Comparison of ENCODE assay signal across 27 cellular contexts in genomic region chr15:27238209-27238608, GRCh38.
DNase-seq lines count a peak whose midpoint lies in the region; ATAC-seq, FAIRE-seq and TF ChIP-seq lines count a peak whose summit lies in the region.
"Had no signal": no experiment of that assay in that cellular context is flagged by ENCODE, and none has a peak within 500 bp of the region (broad histone marks: within the 10 kb centered on the region; RNA-seq: fewer than 3 reads in every experiment).

No MANE protein-coding gene starts in this region.

- H3K36me3 Mint-ChIP-seq in activated T-cell treated with anti-CD3 and anti-CD28 coated beads, Interleukin-2, amount 50 U/mL, for 24 hours (ENCODE audit: low read depth) = no peaks in the 10 kb centered on the region
- H3K36me3 Mint-ChIP-seq: natural killer cell treated with Interleukin-12 subunit alpha and Interleukin-12 subunit beta and Interleukin-15 and Interleukin-18, amount 100 ng/mL, for 72 hours had no signal

- TF ChIP-seq CTCF in HepG2 (CRISPR knock-in tag; IDR thresholded peaks at IDR 0.05) (peak; percentile 32; the same call in 1 of the 2 replicates), right lobe of liver (IDR thresholded peaks at IDR 0.05) (no peak)

- in situ Hi-C loops in HepG2 (cut with HindIII; ENCODE audit: extremely low pct_ligation_motif_present, low pct_unique_long_range_greater_than_20kb) = no loop called here
- in situ Hi-C loops in SK-MEL-5 (cut with HindIII; ENCODE audit: low pct_unique_long_range_greater_than_20kb, low sequenced_read_pairs) = no loop called here

- ATAC-seq in HepG2 (peak; percentile 62; the same call in 2 of the 3 replicates), right lobe of liver (no peak), GM18868 (IDR thresholded peaks at IDR 0.05; ENCODE audit: unreplicated experiment) (no peak), GM21423 (IDR thresholded peaks at IDR 0.05; ENCODE audit: unreplicated experiment) (no peak)
- ATAC-seq: activated CD4-positive, alpha-beta T cell treated with anti-CD3 and anti-CD28 coated beads for 36 hours; activated T-cell treated with anti-CD3 and anti-CD28 coated beads, Interleukin-2, amount 50 U/mL, for 4 hours; effector memory CD8-positive, alpha-beta T cell; natural killer cell treated with Interleukin-12 subunit alpha and Interleukin-12 subunit beta and Interleukin-15 and Interleukin-18, amount 100 ng/mL, for 72 hours had no signal

- H4K20me1 ChIP-seq in HepG2 (ENCODE audit: insufficient read depth, low read length) = no peaks in the 10 kb centered on the region

- no peak for FAIRE-seq in HepG2 (lab: Jason Lieb, UNC)
- FAIRE-seq: frontal cortex, GM18507, islet of Langerhans, RCC 7860 had no signal

- H3K4me3 Mint-ChIP-seq in activated T-cell treated with anti-CD3 and anti-CD28 coated beads, Interleukin-2, amount 50 U/mL, for 24 hours = no peak overlapping the region
- H3K4me3 Mint-ChIP-seq: activated CD4-positive, alpha-beta T cell treated with anti-CD3 and anti-CD28 coated beads for 36 hours; activated T-cell treated with anti-CD3 and anti-CD28 coated beads, Interleukin-2, amount 50 U/mL, for 4 hours; effector memory CD8-positive, alpha-beta T cell; natural killer cell treated with Interleukin-12 subunit alpha and Interleukin-12 subunit beta and Interleukin-15 and Interleukin-18, amount 100 ng/mL, for 72 hours; T-helper 1 cell treated with Interleukin-12 subunit alpha and Interleukin-12 subunit beta and Interleukin-4 antibody, amounts not matched to agents 30 μg/mL and 1 μg/mL, for 36 hours had no signal

- no peaks in the 10 kb centered on the region for H3K36me3 ChIP-seq in HepG2 (replicated peaks in 1 of 2; ENCODE audit: control insufficient read depth in 1 of 2, insufficient read depth in 2 of 2, low read length in 2 of 2)
- H3K36me3 ChIP-seq in right lobe of liver = no peaks in the 10 kb centered on the region
- H3K36me3 ChIP-seq: esophagus muscularis mucosa, SJSA1, stomach, tibial nerve had no signal

- TF ChIP-seq POLR2A in HepG2 (IDR thresholded peaks at IDR 0.05; ENCODE audit: insufficient read depth in 1 of 2, low read depth in 2 of 2, low read length in 2 of 2) (no peak), right lobe of liver (IDR thresholded peaks at IDR 0.05) (no peak)

- no peak overlapping the region for H3K27ac ChIP-seq in HepG2 (ENCODE audit: extremely low read length, insufficient read depth, low read length)
- no peak overlapping the region for H3K27ac ChIP-seq in right lobe of liver
- H3K27ac ChIP-seq: esophagus muscularis mucosa, SJSA1, stomach, tibial nerve had no signal

- no peaks in the 10 kb centered on the region for H3K4me1 Mint-ChIP-seq in activated T-cell treated with anti-CD3 and anti-CD28 coated beads, Interleukin-2, amount 50 U/mL, for 24 hours (ENCODE audit: low read depth)
- H3K4me1 Mint-ChIP-seq: activated CD4-positive, alpha-beta T cell treated with anti-CD3 and anti-CD28 coated beads for 36 hours had no signal

- H3K4me1 ChIP-seq in HepG2 (ENCODE audit: insufficient read depth, low read length) (no peaks in the 10 kb centered on the region), right lobe of liver (no peaks in the 10 kb centered on the region)
- H3K4me1 ChIP-seq: esophagus muscularis mucosa, SJSA1, stomach had no signal

- BruUV-seq in HepG2 (replicated peaks; lab: Mats Ljungman, UMichigan) = no TSS peak

- H3K27me3 ChIP-seq in HepG2 (ENCODE audit: control insufficient read depth in 1 of 2, insufficient read depth in 2 of 2, low read length in 2 of 2) (no peaks in the 10 kb centered on the region), right lobe of liver (no peaks in the 10 kb centered on the region)
- H3K27me3 ChIP-seq: esophagus muscularis mucosa, SJSA1, stomach, tibial nerve had no signal

- H3K79me2 ChIP-seq in HepG2 (ENCODE audit: insufficient read depth, low read length) = no peaks in the 10 kb centered on the region

- POLR2A ChIA-PET in HepG2 (lab: Yijun Ruan, JAX) = no interaction called here

- H3K9me3 ChIP-seq in HepG2 (ENCODE audit: low read length) (no peaks in the 10 kb centered on the region), right lobe of liver (no peaks in the 10 kb centered on the region)
- H3K9me3 ChIP-seq: esophagus muscularis mucosa, SJSA1 had no signal

- TF ChIP-seq EP300 in HepG2 (IDR thresholded peaks at IDR 0.05; ENCODE audit: low read depth in 2 of 2, low read length in 2 of 2) (no peak), HepG2 (CRISPR knock-in tag; IDR thresholded peaks at IDR 0.05; ENCODE audit: borderline replicate concordance) (no peak)

- no peak for TF ChIP-seq RAD21 in HepG2 (CRISPR knock-in tag; IDR thresholded peaks at IDR 0.05)

- no peak overlapping the region for H2AFZ ChIP-seq in HepG2 (ENCODE audit: low read length)

- WGBS in HepG2 (ENCODE audit: low lambda C conversion rate) = 32% methylated on average over 10 of the region's 12 CpGs
- WGBS in right lobe of liver (ENCODE audit: insufficient coverage, low coverage, low lambda C conversion rate, missing lambda C conversion rate) = 56% methylated on average over 9 of the region's 12 CpGs

- no peak for DNase-seq in HepG2 (ENCODE audit: low spot score)
- DNase-seq in right lobe of liver = no peak
- peak; percentile 8 for DNase-seq in SK-MEL-5 (ENCODE audit: low read depth, low spot score)
- peak; percentile 72 for DNase-seq in islet precursor cell
- no peak for DNase-seq in NCI-H1417 treated with DMSO at 0.1 percent for 48 hours (lab: John Stamatoyannopoulos, UW)
- no peak for DNase-seq in activated T-cell treated with anti-CD3 and anti-CD28 coated beads, Interleukin-2, amount 50 U/mL, for 24 hours
- DNase-seq: activated CD4-positive, alpha-beta T cell treated with anti-CD3 and anti-CD28 coated beads for 36 hours; activated naive CD4-positive, alpha-beta T cell; activated T-cell treated with anti-CD3 and anti-CD28 coated beads, Interleukin-2, amount 50 U/mL, for 4 hours; effector memory CD8-positive, alpha-beta T cell; GDM1; hypothalamus; NCI-H1105; NCI-H2029 treated with DMSO at 0.1 percent for 48 hours; NCI-H446 treated with DMSO at 0.1 percent for 48 hours; stomach had no signal

- CTCF ChIA-PET in HepG2 (lab: Yijun Ruan, JAX; ENCODE audit: low intra/inter-chr PET ratio, low total read pairs) = no interaction called here

- H3K27me3 Mint-ChIP-seq in activated T-cell treated with anti-CD3 and anti-CD28 coated beads, Interleukin-2, amount 50 U/mL, for 24 hours = no peaks in the 10 kb centered on the region
- H3K27me3 Mint-ChIP-seq: activated CD4-positive, alpha-beta T cell treated with anti-CD3 and anti-CD28 coated beads for 36 hours; effector memory CD8-positive, alpha-beta T cell; natural killer cell treated with Interleukin-12 subunit alpha and Interleukin-12 subunit beta and Interleukin-15 and Interleukin-18, amount 100 ng/mL, for 72 hours had no signal

- peaks cover under 1% of the 10 kb centered on the region for H3K9me3 Mint-ChIP-seq in activated T-cell treated with anti-CD3 and anti-CD28 coated beads, Interleukin-2, amount 50 U/mL, for 24 hours

- intact Hi-C loops in HepG2 (cut with micrococcal nuclease; ENCODE audit: unreplicated experiment) = loop anchor here (2.0 kb wide), 1 partner anchor 121 kb away; no protein-coding TSS in a partner anchor
- intact Hi-C loops in right lobe of liver (cut with DNase I) = no loop called here

- H3K4me2 ChIP-seq in HepG2 (ENCODE audit: low read depth, low read length) = no peak overlapping the region

- no peak overlapping the region for H3K4me3 ChIP-seq in HepG2 (replicated peaks in 1 of 3; ENCODE audit: insufficient read depth in 1 of 3, low read depth in 2 of 3, low read length in 3 of 3)
- H3K4me3 ChIP-seq in right lobe of liver = no peak overlapping the region
- H3K4me3 ChIP-seq: esophagus muscularis mucosa, SJSA1, stomach, tibial nerve had no signal

- no peak overlapping the region for H3K27ac Mint-ChIP-seq in activated T-cell treated with anti-CD3 and anti-CD28 coated beads, Interleukin-2, amount 50 U/mL, for 24 hours
- H3K27ac Mint-ChIP-seq: activated CD4-positive, alpha-beta T cell treated with anti-CD3 and anti-CD28 coated beads for 36 hours; effector memory CD8-positive, alpha-beta T cell; natural killer cell treated with Interleukin-12 subunit alpha and Interleukin-12 subunit beta and Interleukin-15 and Interleukin-18, amount 100 ng/mL, for 72 hours; T-helper 1 cell treated with Interleukin-12 subunit alpha and Interleukin-12 subunit beta and Interleukin-4 antibody, amounts not matched to agents 30 μg/mL and 1 μg/mL, for 36 hours had no signal

- H3K9ac ChIP-seq in HepG2 (ENCODE audit: insufficient read depth, low read depth, low read length) = no peak overlapping the region

TF ChIP-seq in HepG2, 621 proteins besides CTCF, POLR2A, EP300 and RAD21:
- TF ChIP-seq JDP2 (CRISPR knock-in tag; IDR thresholded peaks at IDR 0.05; ENCODE audit: borderline replicate concordance) (no peak), STAG1 (CRISPR knock-in tag; IDR thresholded peaks at IDR 0.05) (peak; percentile 14; the same call in 1 of the 2 replicates), ZNF770 (CRISPR knock-in tag; IDR thresholded peaks at IDR 0.05) (peak; percentile 57; the same call in 1 of the 2 replicates)
TF ChIP-seq in HepG2: peak in this region for 2.

Comparison
In these comparisons a context has a peak if more than half of its experiments do, and no peak if none do; other contexts are left out.
1. DNase-seq: peak in SK-MEL-5 (single experiment) and islet precursor cell (single experiment); none in HepG2 (single experiment), right lobe of liver (0 of 3), NCI-H1417 treated with DMSO at 0.1 percent for 48 hours (single experiment) and activated T-cell treated with anti-CD3 and anti-CD28 coated beads, Interleukin-2, amount 50 U/mL, for 24 hours (single experiment).